In the genomic region with DNA sequence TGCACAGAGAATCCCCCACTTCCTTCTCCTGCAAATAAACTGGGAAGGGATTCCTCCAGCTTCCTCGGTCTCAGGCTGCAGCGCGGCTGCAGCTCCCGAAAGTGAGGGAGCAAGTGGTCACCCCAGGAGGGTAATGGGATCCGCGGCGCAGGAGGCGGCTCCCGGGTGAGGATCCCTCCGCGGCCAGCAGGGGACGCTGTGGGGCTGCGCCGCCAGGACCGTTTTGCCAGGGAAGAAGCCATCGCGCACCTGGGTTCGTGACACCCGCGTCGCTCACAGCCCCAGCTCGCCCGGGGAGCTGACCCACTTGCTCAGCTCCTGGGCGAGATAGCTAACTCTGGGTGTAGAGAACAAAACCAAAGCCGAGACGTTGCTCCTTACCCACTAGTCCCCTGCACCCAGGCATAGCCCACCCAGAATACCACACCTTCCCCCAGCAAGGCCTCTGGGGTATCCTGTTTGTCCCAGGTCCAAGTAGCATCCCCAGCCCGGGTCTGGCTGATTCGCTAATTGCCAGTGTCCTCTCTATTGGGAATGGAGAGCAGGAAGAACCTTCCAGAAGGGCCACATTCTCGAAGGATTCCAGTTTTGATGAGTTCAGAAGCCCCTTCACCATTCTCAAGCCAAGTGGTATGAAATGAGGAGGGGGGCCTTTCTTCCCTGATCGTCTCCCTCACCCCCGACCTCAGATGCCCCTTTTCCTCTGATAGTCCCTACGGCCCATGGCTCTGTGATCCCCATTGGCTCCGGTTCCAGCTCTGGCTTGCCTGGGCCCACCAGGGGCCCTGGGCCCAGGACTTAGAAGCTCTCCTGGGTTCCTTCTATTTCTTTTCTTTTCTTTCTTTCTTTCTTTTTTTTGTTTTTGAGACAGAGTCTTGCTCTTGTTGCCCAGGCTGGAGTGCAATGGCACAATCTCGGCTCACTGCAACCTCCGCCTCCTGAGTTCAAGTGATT, we compare ENCODE assay signal across 1 cellular context.
TF ChIP-seq lines count a peak whose summit lies in the region.

No MANE protein-coding gene starts in this region.

TF ChIP-seq in neural cell, 6 proteins besides CTCF, POLR2A, EP300 and RAD21 (continued from another document):
- TF ChIP-seq, protein P1, sequence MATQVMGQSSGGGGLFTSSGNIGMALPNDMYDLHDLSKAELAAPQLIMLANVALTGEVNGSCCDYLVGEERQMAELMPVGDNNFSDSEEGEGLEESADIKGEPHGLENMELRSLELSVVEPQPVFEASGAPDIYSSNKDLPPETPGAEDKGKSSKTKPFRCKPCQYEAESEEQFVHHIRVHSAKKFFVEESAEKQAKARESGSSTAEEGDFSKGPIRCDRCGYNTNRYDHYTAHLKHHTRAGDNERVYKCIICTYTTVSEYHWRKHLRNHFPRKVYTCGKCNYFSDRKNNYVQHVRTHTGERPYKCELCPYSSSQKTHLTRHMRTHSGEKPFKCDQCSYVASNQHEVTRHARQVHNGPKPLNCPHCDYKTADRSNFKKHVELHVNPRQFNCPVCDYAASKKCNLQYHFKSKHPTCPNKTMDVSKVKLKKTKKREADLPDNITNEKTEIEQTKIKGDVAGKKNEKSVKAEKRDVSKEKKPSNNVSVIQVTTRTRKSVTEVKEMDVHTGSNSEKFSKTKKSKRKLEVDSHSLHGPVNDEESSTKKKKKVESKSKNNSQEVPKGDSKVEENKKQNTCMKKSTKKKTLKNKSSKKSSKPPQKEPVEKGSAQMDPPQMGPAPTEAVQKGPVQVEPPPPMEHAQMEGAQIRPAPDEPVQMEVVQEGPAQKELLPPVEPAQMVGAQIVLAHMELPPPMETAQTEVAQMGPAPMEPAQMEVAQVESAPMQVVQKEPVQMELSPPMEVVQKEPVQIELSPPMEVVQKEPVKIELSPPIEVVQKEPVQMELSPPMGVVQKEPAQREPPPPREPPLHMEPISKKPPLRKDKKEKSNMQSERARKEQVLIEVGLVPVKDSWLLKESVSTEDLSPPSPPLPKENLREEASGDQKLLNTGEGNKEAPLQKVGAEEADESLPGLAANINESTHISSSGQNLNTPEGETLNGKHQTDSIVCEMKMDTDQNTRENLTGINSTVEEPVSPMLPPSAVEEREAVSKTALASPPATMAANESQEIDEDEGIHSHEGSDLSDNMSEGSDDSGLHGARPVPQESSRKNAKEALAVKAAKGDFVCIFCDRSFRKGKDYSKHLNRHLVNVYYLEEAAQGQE (IDR thresholded peaks at IDR 0.05; ENCODE audit: borderline replicate concordance) = no peak
- peak; percentile 21 for TF ChIP-seq MXI1 (conservative IDR thresholded peaks at IDR 0.05; ENCODE audit: poor library complexity, severe bottlenecking)
